Comparison of ENCODE assay signal across 13 cellular contexts in the genomic region with DNA sequence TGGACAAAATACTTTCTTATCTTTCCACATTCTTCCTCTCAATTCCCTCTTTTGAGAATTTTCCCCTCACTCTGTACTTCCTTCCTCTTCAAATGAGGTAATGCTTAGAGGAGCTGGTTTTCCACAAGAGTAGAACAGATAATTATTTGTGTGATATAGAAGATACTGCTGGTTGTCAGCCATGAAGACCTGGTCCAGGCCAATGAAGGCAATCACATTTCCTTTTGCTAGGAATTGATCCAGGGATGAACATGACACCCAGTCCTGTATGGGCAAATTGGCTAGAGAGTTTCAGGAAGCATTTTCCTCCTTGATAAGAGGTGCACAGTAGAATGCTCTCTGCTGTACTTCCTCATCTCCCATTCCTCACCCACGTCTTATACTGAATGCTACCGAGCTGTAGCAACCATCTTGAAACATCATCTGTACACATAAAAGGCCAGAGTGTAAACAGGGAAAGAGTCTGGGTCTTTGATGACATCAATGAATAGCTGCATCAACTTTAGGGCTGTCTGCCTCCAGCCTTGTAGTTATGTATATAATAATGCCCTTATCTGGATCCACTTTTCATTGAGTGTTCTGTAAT.
A peak's percentile ranks its signal among the peaks of the same experiment; 100 is the strongest.
DNase-seq lines count a peak whose midpoint lies in the region; ATAC-seq, FAIRE-seq and TF ChIP-seq lines count a peak whose summit lies in the region.
"Had no signal": no experiment of that assay in that cellular context is flagged by ENCODE, and none has a peak within 500 bp of the region (broad histone marks: within the 10 kb centered on the region; RNA-seq: fewer than 3 reads in every experiment).

No MANE protein-coding gene starts in this region.

- H3K27ac ChIP-seq in DND-41 (ENCODE audit: low read length) (peak overlapping the region; percentile 24), RWPE1 (peak overlapping the region; percentile 45), lower lobe of right lung (no peak overlapping the region), ovary (no peak overlapping the region), sigmoid colon (peak overlapping the region in 1 of 4 donors; percentile 33)
- H3K27ac ChIP-seq: WERI-Rb-1 had no signal

- DNase-seq in DND-41 (no peak), GM19239 (ENCODE audit: insufficient read length, low spot score) (no peak), RWPE1 (ENCODE audit: low spot score) (no peak), lower lobe of right lung (no peak), ovary (no peak), sigmoid colon (no peak), hippocampal formation (lab: John Stamatoyannopoulos, UW) (no peak)
- DNase-seq: activated effector memory CD4-positive, alpha-beta T cell treated with Interleukin-2 at 50 U/mL for 16 hours; cerebellar nuclear complex; esophagus squamous epithelium; NCI-H2081; WERI-Rb-1 had no signal

- H3K79me2 ChIP-seq in DND-41 (ENCODE audit: insufficient read depth, low read length): peaks cover 100% of the 10 kb centered on the region

- TF ChIP-seq EP300 in ovary (IDR thresholded peaks at IDR 0.05) (no peak), sigmoid colon (IDR thresholded peaks at IDR 0.05) (no peak)

- POLR2A ChIA-PET in RWPE1 (lab: Yijun Ruan, JAX; ENCODE audit: low non-redundant PET): no interaction called here

- H3K27me3 ChIP-seq in DND-41 (ENCODE audit: insufficient read depth, low read length, poor library complexity): no peaks in the 10 kb centered on the region
- H3K27me3 ChIP-seq in lower lobe of right lung (ENCODE audit: low read depth): no peaks in the 10 kb centered on the region
- no peaks in the 10 kb centered on the region for H3K27me3 ChIP-seq in ovary
- no peaks in the 10 kb centered on the region for H3K27me3 ChIP-seq in sigmoid colon
- H3K27me3 ChIP-seq: esophagus squamous epithelium had no signal

- ATAC-seq in DND-41 (ENCODE audit: insufficient read depth, low read depth) (0 out of 3 replicates have a peak, but pooled peaks have one; percentile 27), lower lobe of right lung (peak; percentile 11 to 46)

- H3K9ac ChIP-seq in DND-41 (ENCODE audit: low read depth, low read length): no peak overlapping the region

- no peak overlapping the region for H2AFZ ChIP-seq in DND-41 (ENCODE audit: low read depth, low read length)

- CTCF ChIA-PET in RWPE1 (lab: Yijun Ruan, JAX): interaction anchor here (0.6 to 0.7 kb wide), 2 partner anchors 35 to 100 kb away, joined by 3 to 5 read pairs; no protein-coding TSS in a partner anchor

- H3K4me3 ChIP-seq in DND-41 (ENCODE audit: low read depth in 1 of 2, low read length in 2 of 2): no peak overlapping the region
- no peak overlapping the region for H3K4me3 ChIP-seq in lower lobe of right lung
- H3K4me3 ChIP-seq in ovary: no peak overlapping the region
- H3K4me3 ChIP-seq in sigmoid colon: no peak overlapping the region
- H3K4me3 ChIP-seq: esophagus squamous epithelium had no signal

- H3K9me3 ChIP-seq in DND-41 (ENCODE audit: insufficient read depth, low read length, severe bottlenecking) (no peaks in the 10 kb centered on the region), lower lobe of right lung (no peaks in the 10 kb centered on the region), ovary (no peaks in the 10 kb centered on the region), sigmoid colon (no peaks in the 10 kb centered on the region)
- H3K9me3 ChIP-seq: esophagus squamous epithelium had no signal

- 87 to 97% (median 97%) methylated on average over 2 of the region's 2 CpGs for WGBS in ovary, 3 donors
- 58 to 64% methylated on average over 2 of the region's 2 CpGs for WGBS in sigmoid colon, 2 donors

- FAIRE-seq in GM19239 (lab: Jason Lieb, UNC): peak; percentile 61
- FAIRE-seq: D721Med had no signal

- H4K20me1 ChIP-seq in DND-41 (ENCODE audit: insufficient read depth, low read length): peaks cover 62% of the 10 kb centered on the region; the same call in 1 of the 2 replicates

- H3K4me1 ChIP-seq in DND-41 (ENCODE audit: insufficient read depth, low read length) (peaks cover 13% of the 10 kb centered on the region), lower lobe of right lung (peaks cover 6% of the 10 kb centered on the region), ovary (ENCODE audit: insufficient read depth) (no peaks in the 10 kb centered on the region), sigmoid colon (peaks cover 0 to 17% (median 8%) of the 10 kb centered on the region in 4 donors)

- no peak for TF ChIP-seq CTCF in DND-41 (IDR thresholded peaks at IDR 0.05; ENCODE audit: borderline replicate concordance, extremely low read depth, low read length, poor library complexity, severe bottlenecking)
- TF ChIP-seq CTCF in RWPE1 (conservative IDR thresholded peaks at IDR 0.05; ENCODE audit: low read depth): no peak
- TF ChIP-seq CTCF in lower lobe of right lung (IDR thresholded peaks at IDR 0.05): no peak
- no peak for TF ChIP-seq CTCF in ovary (IDR thresholded peaks at IDR 0.05)
- no peak for TF ChIP-seq CTCF in sigmoid colon (IDR thresholded peaks at IDR 0.05)

- TF ChIP-seq POLR2A in ovary (IDR thresholded peaks at IDR 0.05): no peak
- TF ChIP-seq POLR2A in sigmoid colon (IDR thresholded peaks at IDR 0.05): no peak

- intact Hi-C loops in lower lobe of right lung (cut with DNase I): no loop called here
- intact Hi-C loops in ovary (cut with DNase I): no loop called here
- intact Hi-C loops in sigmoid colon (cut with DNase I): no loop called here

- peaks cover 94% of the 10 kb centered on the region for H3K36me3 ChIP-seq in DND-41 (ENCODE audit: insufficient read depth, low read length)
- H3K36me3 ChIP-seq in lower lobe of right lung: no peaks in the 10 kb centered on the region
- H3K36me3 ChIP-seq in ovary: no peaks in the 10 kb centered on the region
- no peaks in the 10 kb centered on the region for H3K36me3 ChIP-seq in sigmoid colon
- H3K36me3 ChIP-seq: esophagus squamous epithelium, WERI-Rb-1 had no signal

- no peak overlapping the region for H3K4me2 ChIP-seq in DND-41 (ENCODE audit: insufficient read depth, low read length)

Comparison
In these comparisons a context has a peak if more than half of its experiments do, and no peak if none do; other contexts are left out.
1. H3K27ac ChIP-seq: peak in DND-41 (single experiment) and RWPE1 (single experiment); none in lower lobe of right lung (single experiment) and ovary (0 of 2).